ENCODE assay signal across 9 cellular contexts in genomic region chr1:154747841-154748766, GRCh38.
DNase-seq lines count a peak whose midpoint lies in the region; ATAC-seq and TF ChIP-seq lines count a peak whose summit lies in the region.
"Had no signal": no experiment of that assay in that cellular context is flagged by ENCODE, and none has a peak within 500 bp of the region (broad histone marks: within the 10 kb centered on the region; RNA-seq: fewer than 3 reads in every experiment).

No MANE protein-coding gene starts in this region.

- intact Hi-C loops in CD8-positive, alpha-beta T cell (cut with DNase I, micrococcal nuclease): loop anchor here in 1 of 2 experiments (1.0 kb wide), 1 partner anchor 12 kb away; no protein-coding TSS in a partner anchor

- POLR2A ChIA-PET in CD8-positive, alpha-beta T cell (lab: Charles Lee): interaction anchor here (1.0 kb wide), 1 partner anchor 11 kb away, joined by 3 read pairs; no protein-coding TSS in a partner anchor

- H3K4me1 Mint-ChIP-seq in CD8-positive, alpha-beta T cell (ENCODE audit: low read depth): peaks cover 45% of the 10 kb centered on the region
- H3K4me1 Mint-ChIP-seq in immature natural killer cell: peaks cover 48 to 50% of the 10 kb centered on the region in 2 donors

- peaks cover 2% of the 10 kb centered on the region for H3K27me3 Mint-ChIP-seq in CD8-positive, alpha-beta T cell (ENCODE audit: low read depth)
- H3K27me3 Mint-ChIP-seq in immature natural killer cell (ENCODE audit: low read depth in 3 of 3): peaks cover 0 to 24% (median 3%) of the 10 kb centered on the region in 3 donors

- no peaks in the 10 kb centered on the region for H3K36me3 Mint-ChIP-seq in CD8-positive, alpha-beta T cell
- H3K36me3 Mint-ChIP-seq in immature natural killer cell: no peaks in the 10 kb centered on the region

- no peaks in the 10 kb centered on the region for H3K9me3 ChIP-seq in CD8-positive, alpha-beta T cell (ENCODE audit: low read length)
- H3K9me3 ChIP-seq: ovary had no signal

- no peaks in the 10 kb centered on the region for H3K27me3 ChIP-seq in CD8-positive, alpha-beta T cell (ENCODE audit: insufficient read depth, low read length)
- H3K27me3 ChIP-seq: ovary had no signal

- H3K27ac Mint-ChIP-seq in CD8-positive, alpha-beta T cell: peak overlapping the region; percentile 91
- H3K27ac Mint-ChIP-seq in immature natural killer cell: peak overlapping the region; percentile 21 to 88 (median 72)

- peak overlapping the region; percentile 76 for H3K4me3 Mint-ChIP-seq in CD8-positive, alpha-beta T cell
- H3K4me3 Mint-ChIP-seq in immature natural killer cell: peak overlapping the region; percentile 52 to 75 (median 69)

- TF ChIP-seq CTCF in CD8-positive, alpha-beta T cell (IDR thresholded peaks at IDR 0.05): no peak

- H3K4me1 ChIP-seq in CD8-positive, alpha-beta T cell (ENCODE audit: insufficient read depth, low read length): peaks cover 49% of the 10 kb centered on the region

- DNase-seq in CD8-positive, alpha-beta T cell: peak; percentile 19 to 74 (median 56)
- DNase-seq in NCI-H128 (lab: John Stamatoyannopoulos, UW; ENCODE audit: unreplicated experiment): peak; percentile 46
- DNase-seq in activated CD8-positive, alpha-beta memory T cell treated with anti-CD3 and anti-CD28 coated beads for 24 hours: peak; percentile 79
- DNase-seq in immature natural killer cell: peak; percentile 23 to 49 (median 45)
- DNase-seq in stimulated activated naive CD4-positive, alpha-beta T cell (lab: John Stamatoyannopoulos, UW): peak; percentile 6 to 52 (median 48)
- DNase-seq in NCI-H1092 treated with DMSO at 0.1 percent for 48 hours (lab: John Stamatoyannopoulos, UW): no peak
- DNase-seq in HuH-7.5 (ENCODE audit: low spot score): no peak

- no peaks in the 10 kb centered on the region for H3K9me3 Mint-ChIP-seq in CD8-positive, alpha-beta T cell
- no peaks in the 10 kb centered on the region for H3K9me3 Mint-ChIP-seq in immature natural killer cell

- ATAC-seq in CD8-positive, alpha-beta T cell: peak; percentile 89
- peak; percentile 83 for ATAC-seq in GM21390 (IDR thresholded peaks at IDR 0.05; ENCODE audit: unreplicated experiment)

- no peak overlapping the region for H3K27ac ChIP-seq in CD8-positive, alpha-beta T cell (ENCODE audit: low read depth, low read length)
- H3K27ac ChIP-seq: ovary had no signal

- CTCF ChIA-PET in CD8-positive, alpha-beta T cell (lab: Charles Lee): interaction anchor here (0.9 to 2.1 kb wide), 6 partner anchors 11 to 81 kb away, joined by 3 to 6 read pairs (median 4); no protein-coding TSS in a partner anchor

- H3K36me3 ChIP-seq in CD8-positive, alpha-beta T cell (ENCODE audit: insufficient read depth, low read length): no peaks in the 10 kb centered on the region
- H3K36me3 ChIP-seq: ovary had no signal

- no peak overlapping the region for H3K4me3 ChIP-seq in CD8-positive, alpha-beta T cell (ENCODE audit: low read depth, low read length)
- H3K4me3 ChIP-seq: ovary had no signal

Comparison
In these comparisons a context has a peak if more than half of its experiments do, and no peak if none do; other contexts are left out.
1. DNase-seq: peak in CD8-positive, alpha-beta T cell (7 of 7), NCI-H128 (single experiment), activated CD8-positive, alpha-beta memory T cell treated with anti-CD3 and anti-CD28 coated beads for 24 hours (single experiment), immature natural killer cell (3 of 3) and stimulated activated naive CD4-positive, alpha-beta T cell (6 of 6); none in NCI-H1092 treated with DMSO at 0.1 percent for 48 hours (single experiment) and HuH-7.5 (single experiment).